ENCODE assay signal across 19 cellular contexts in the genomic region with DNA sequence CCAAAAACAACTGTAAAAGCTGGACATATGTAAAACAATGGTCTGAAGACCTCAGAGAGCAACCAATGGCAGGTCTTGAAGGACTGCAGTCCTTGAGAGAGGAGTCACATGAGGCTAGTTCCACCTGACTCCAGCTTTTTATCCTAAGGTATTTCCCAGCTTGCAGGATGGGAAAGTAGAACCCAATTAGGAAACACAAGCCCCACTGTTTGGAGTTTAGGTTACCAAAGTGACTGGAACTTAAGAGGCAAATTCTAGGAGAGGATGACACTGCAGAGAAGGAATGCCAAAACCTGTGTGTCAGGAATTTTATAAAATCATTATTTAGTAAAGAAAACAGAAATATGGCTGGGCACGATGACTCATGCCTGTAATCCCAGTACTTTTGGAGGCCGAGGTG. TPM values are rescaled to one million over a fixed set of nuclear protein-coding genes. Genes with fewer than 3 reads are reported as not detected.
A peak's percentile ranks its signal among the peaks of the same experiment; 100 is the strongest.
DNase-seq lines count a peak whose midpoint lies in the region; TF ChIP-seq lines count a peak whose summit lies in the region.
"Had no signal": no experiment of that assay in that cellular context is flagged by ENCODE, and none has a peak within 500 bp of the region (broad histone marks: within the 10 kb centered on the region; RNA-seq: fewer than 3 reads in every experiment).

No MANE protein-coding gene starts in this region.

- H4K20me1 ChIP-seq in mammary epithelial cell (ENCODE audit: insufficient read depth, low read length) (no peaks in the 10 kb centered on the region), H9 (ENCODE audit: control insufficient read depth, insufficient read depth, insufficient read length) (no peaks in the 10 kb centered on the region)

- H2BK12ac ChIP-seq in H9 (ENCODE audit: insufficient read length, low read depth, low read length), result no peak overlapping the region

- H2BK120ac ChIP-seq in H9 (ENCODE audit: low read depth, low read length, poor library complexity, severe bottlenecking), result no peak overlapping the region

- H3K36me3 Mint-ChIP-seq in H9 (ENCODE audit: insufficient read depth in 1 of 3, low read depth in 3 of 3), result no peaks in the 10 kb centered on the region
- H3K36me3 Mint-ChIP-seq: memory B cell; natural killer cell treated with Interleukin-12 subunit alpha and Interleukin-12 subunit beta and Interleukin-15 and Interleukin-18, amount 100 ng/mL, for 72 hours had no signal

- H3K18ac ChIP-seq in H9 (ENCODE audit: insufficient read length, low read depth, low read length), result no peak overlapping the region

- no peak overlapping the region for H4K8ac ChIP-seq in H9 (replicated peaks; ENCODE audit: insufficient read length, low read depth, low read length)

- no peaks in the 10 kb centered on the region for H3K36me3 ChIP-seq in MG63
- H3K36me3 ChIP-seq in mammary epithelial cell (ENCODE audit: insufficient read depth, low read length), result no peaks in the 10 kb centered on the region
- no peaks in the 10 kb centered on the region for H3K36me3 ChIP-seq in spleen
- H3K36me3 ChIP-seq: BE2C, thoracic aorta had no signal

- DNase-seq in GM04503 (ENCODE audit: low read depth) (peak; percentile 25), MG63 (peak; percentile 8), mammary epithelial cell (peak; percentile 36), myocyte (ENCODE audit: low read depth) (peak; percentile 2), spleen (no peak), H9 (no peak), erythroblast (lab: John Stamatoyannopoulos, UW) (no peak), DMS153 (lab: John Stamatoyannopoulos, UW) (no peak)
- DNase-seq: activated CD4-positive, alpha-beta T cell treated with anti-CD3 and anti-CD28 coated beads, Interleukin-2, amount 10 ng/mL, durations not matched to agents 7 days and 5 days; activated naive CD4-positive, alpha-beta T cell treated with Interleukin-2 at 50 U/mL for 16 hours; BE2C; NCI-H1092 treated with DMSO at 0.1 percent for 48 hours; NCI-H748 treated with DMSO at 0.1 percent for 48 hours had no signal

- intact Hi-C loops in mammary epithelial cell (cut with micrococcal nuclease) (no loop called here), spleen (cut with DNase I; ENCODE audit: low total_unique reads) (no loop called here)

- H3K4me3 Mint-ChIP-seq in H9, result no peak overlapping the region
- H3K4me3 Mint-ChIP-seq: activated CD4-positive, alpha-beta T cell treated with anti-CD3 and anti-CD28 coated beads, Interleukin-2, amount 10 ng/mL, durations not matched to agents 7 days and 5 days; dendritic cell treated with granulocyte-macrophage colony-stimulating factor and Interleukin-4, amounts not matched to agents 40 ng/mL and 50 ng/mL, for 4 days; memory B cell; natural killer cell treated with Interleukin-12 subunit alpha and Interleukin-12 subunit beta and Interleukin-15 and Interleukin-18, amount 100 ng/mL, for 72 hours had no signal

- H3K9me3 ChIP-seq in MG63 (no peaks in the 10 kb centered on the region), mammary epithelial cell (replicated peaks; ENCODE audit: insufficient read depth, low read length) (no peaks in the 10 kb centered on the region), spleen (no peaks in the 10 kb centered on the region), H9 (ENCODE audit: control insufficient read depth, low read depth, low read length) (no peaks in the 10 kb centered on the region)
- H3K9me3 ChIP-seq: BE2C, thoracic aorta had no signal

- no TSS peak for BruUV-seq in mammary epithelial cell (replicated peaks; lab: Mats Ljungman, UMichigan)

- H3T11ph ChIP-seq in H9 (ENCODE audit: low read length), result no peak overlapping the region

- no peak overlapping the region for H3K56ac ChIP-seq in H9 (ENCODE audit: insufficient read length, low read depth, low read length)

- H3K23ac ChIP-seq in H9 (ENCODE audit: insufficient read length, low read depth, low read length), result no peak overlapping the region

- TF ChIP-seq POLR2A in spleen (IDR thresholded peaks at IDR 0.05), result no peak
- no peak for TF ChIP-seq POLR2A in erythroblast (IDR thresholded peaks at IDR 0.05; ENCODE audit: low read length)

- no peaks in the 10 kb centered on the region for H3K79me1 ChIP-seq in H9 (ENCODE audit: insufficient read depth, low read depth, low read length, poor library complexity, severe bottlenecking)

- in situ Hi-C loops in mammary epithelial cell (cut with MboI; ENCODE audit: low sequenced_read_pairs in 2 of 2), result no loop called here

- no peak overlapping the region for H2BK15ac ChIP-seq in H9 (ENCODE audit: low read depth, low read length)

- H3K9ac ChIP-seq in mammary epithelial cell (ENCODE audit: insufficient read depth, low read length) (no peak overlapping the region), H9 (ENCODE audit: extremely low read depth, insufficient read length, low read length) (no peak overlapping the region)

- no peak overlapping the region for H2AK5ac ChIP-seq in H9 (ENCODE audit: insufficient read length, low read length)

- no peak overlapping the region for H2BK20ac ChIP-seq in H9 (ENCODE audit: low read depth, low read length, poor library complexity, severe bottlenecking)

- 93% methylated on average over 2 of the region's 2 CpGs for WGBS in mammary epithelial cell (ENCODE audit: low coverage, missing lambda C conversion rate)
- 84 to 94% (median 92%) methylated on average over 2 of the region's 2 CpGs for WGBS in spleen, 5 donors
- WGBS in H9 (ENCODE audit: extremely low coverage, insufficient read length, low lambda C conversion rate), result no CpG with 5 or more reads among the region's 2 CpGs

- H3K4me1 ChIP-seq in mammary epithelial cell (ENCODE audit: insufficient read depth, low read length) (no peaks in the 10 kb centered on the region), spleen (no peaks in the 10 kb centered on the region), H9 (ENCODE audit: insufficient read depth, low read length) (no peaks in the 10 kb centered on the region)
- H3K4me1 ChIP-seq: BE2C had no signal

- no peak overlapping the region for H3K14ac ChIP-seq in H9 (ENCODE audit: insufficient read depth, low read length)

- H4K91ac ChIP-seq in H9 (ENCODE audit: insufficient read length, low read depth, low read length), result no peak overlapping the region

- H3K4me3 ChIP-seq in MG63 (no peak overlapping the region), mammary epithelial cell (replicated peaks in 1 of 3; ENCODE audit: insufficient read depth in 1 of 3, low read depth in 2 of 3, low read length in 3 of 3) (no peak overlapping the region), spleen (no peak overlapping the region)
- H3K4me3 ChIP-seq: thoracic aorta had no signal

- H3K27ac ChIP-seq in mammary epithelial cell (ENCODE audit: insufficient read depth, low read depth, low read length) (no peak overlapping the region), spleen (no peak overlapping the region), H9 (ENCODE audit: insufficient read length, low read depth, low read length) (no peak overlapping the region)
- H3K27ac ChIP-seq: thoracic aorta had no signal

- H3K79me2 ChIP-seq in mammary epithelial cell (ENCODE audit: insufficient read depth, low read length) (no peaks in the 10 kb centered on the region), H9 (ENCODE audit: insufficient read depth, low read length) (no peaks in the 10 kb centered on the region)

- no peak overlapping the region for H2BK5ac ChIP-seq in H9 (ENCODE audit: insufficient read length, low read length)

- H3K4ac ChIP-seq in H9 (ENCODE audit: low read depth, low read length), result no peak overlapping the region

- TF ChIP-seq CTCF in mammary epithelial cell (conservative IDR thresholded peaks at IDR 0.05 in 1 of 2, IDR thresholded peaks at IDR 0.05 in 1 of 2; ENCODE audit: extremely low read depth in 1 of 2, insufficient read depth in 1 of 2, low read depth in 1 of 2, low read length in 2 of 2) (no peak), spleen (IDR thresholded peaks at IDR 0.05 in 8 of 11, conservative IDR thresholded peaks at IDR 0.05 in 3 of 11) (no peak), H9 (conservative IDR thresholded peaks at IDR 0.05) (no peak)

- H3K9me3 Mint-ChIP-seq in H9, result no peaks in the 10 kb centered on the region
- H3K9me3 Mint-ChIP-seq: activated CD4-positive, alpha-beta T cell treated with anti-CD3 and anti-CD28 coated beads, Interleukin-2, amount 10 ng/mL, durations not matched to agents 7 days and 5 days; dendritic cell treated with granulocyte-macrophage colony-stimulating factor and Interleukin-4, amounts not matched to agents 40 ng/mL and 50 ng/mL, for 4 days; memory B cell; natural killer cell treated with Interleukin-12 subunit alpha and Interleukin-12 subunit beta and Interleukin-15 and Interleukin-18, amount 100 ng/mL, for 72 hours had no signal

- H3K4me2 ChIP-seq in mammary epithelial cell (ENCODE audit: insufficient read depth, low read depth, low read length) (no peak overlapping the region), H9 (ENCODE audit: insufficient read depth, insufficient read length, low read length) (no peak overlapping the region)

- H3K27me3 ChIP-seq in MG63 (peaks cover 3% of the 10 kb centered on the region; the same call in 1 of the 2 replicates), mammary epithelial cell (ENCODE audit: insufficient read depth, low read length) (no peaks in the 10 kb centered on the region), spleen (replicated peaks in 1 of 7) (peaks cover 0 to 32% (median 0%) of the 10 kb centered on the region in 7 donors), H9 (ENCODE audit: insufficient read depth, low read length) (no peaks in the 10 kb centered on the region)
- H3K27me3 ChIP-seq: BE2C had no signal

- peaks cover 13% of the 10 kb centered on the region for H3K27me3 Mint-ChIP-seq in H9 (ENCODE audit: low read depth)

- dilution Hi-C loops in mammary epithelial cell (cut with HindIII; ENCODE audit: low sequenced_read_pairs), result no loop called here

- no peaks in the 10 kb centered on the region for H3K23me2 ChIP-seq in H9 (ENCODE audit: insufficient read length, low read depth, low read length, poor library complexity, severe bottlenecking)

- H2AFZ ChIP-seq in mammary epithelial cell (ENCODE audit: low read depth, low read length) (no peak overlapping the region), H9 (ENCODE audit: low read length) (no peak overlapping the region)

- H3K27ac Mint-ChIP-seq in H9, result no peak overlapping the region
- H3K27ac Mint-ChIP-seq: activated CD4-positive, alpha-beta T cell treated with anti-CD3 and anti-CD28 coated beads, Interleukin-2, amount 10 ng/mL, durations not matched to agents 7 days and 5 days; dendritic cell treated with granulocyte-macrophage colony-stimulating factor and Interleukin-4, amounts not matched to agents 40 ng/mL and 50 ng/mL, for 4 days; memory B cell; natural killer cell treated with Interleukin-12 subunit alpha and Interleukin-12 subunit beta and Interleukin-15 and Interleukin-18, amount 100 ng/mL, for 72 hours had no signal

- H4K5ac ChIP-seq in H9 (ENCODE audit: insufficient read length, low read depth, low read length), result no peak overlapping the region

- H3K4me1 Mint-ChIP-seq in H9, result peaks cover 4 to 8% of the 10 kb centered on the region in 2 experiments; a peak in 2 of 4 replicates
- H3K4me1 Mint-ChIP-seq: activated CD4-positive, alpha-beta T cell treated with anti-CD3 and anti-CD28 coated beads, Interleukin-2, amount 10 ng/mL, durations not matched to agents 7 days and 5 days; memory B cell had no signal

- CTCF ChIA-PET in mammary epithelial cell (lab: Charles Lee; ENCODE audit: low non-redundant PET), result no interaction called here

RNA-seq across cellular contexts. Expression of gene OR2AT4, which starts 18.4 kb away (rescaled TPM):
- not detected in 2 replicates for total RNA-seq in MG63 (2014; rRNA removed; shearing (Covaris generic); ENCODE audit: low replicate concordance)
- total RNA-seq in mammary epithelial cell (not detected), myocyte (not detected in 2 replicates), spleen (not detected), H9 (2021) (not detected in 2 replicates)
- polyA plus RNA-seq in mammary epithelial cell (not detected), spleen (not detected)
- not detected for polyA minus RNA-seq in mammary epithelial cell
- not detected for polyA plus RNA-seq in myocyte (2012)
- total RNA-seq: activated CD4-positive, alpha-beta T cell treated with anti-CD3 and anti-CD28 coated beads, Interleukin-2, amount 10 ng/mL, durations not matched to agents 7 days and 5 days; glomerular endothelial cell; natural killer cell treated with Interleukin-12 subunit alpha and Interleukin-12 subunit beta and Interleukin-15 and Interleukin-18, amount 100 ng/mL, for 72 hours; posterior vena cava; thoracic aorta had no signal

Comparison
In these comparisons a context has a peak if more than half of its experiments do, and no peak if none do; other contexts are left out.
1. DNase-seq: peak in GM04503 (single experiment), MG63 (single experiment), mammary epithelial cell (single experiment) and myocyte (single experiment); none in spleen (single experiment), H9 (single experiment), erythroblast (0 of 2) and DMS153 (single experiment).